ENCODE assay signal across 1 cellular context in the genomic region with DNA sequence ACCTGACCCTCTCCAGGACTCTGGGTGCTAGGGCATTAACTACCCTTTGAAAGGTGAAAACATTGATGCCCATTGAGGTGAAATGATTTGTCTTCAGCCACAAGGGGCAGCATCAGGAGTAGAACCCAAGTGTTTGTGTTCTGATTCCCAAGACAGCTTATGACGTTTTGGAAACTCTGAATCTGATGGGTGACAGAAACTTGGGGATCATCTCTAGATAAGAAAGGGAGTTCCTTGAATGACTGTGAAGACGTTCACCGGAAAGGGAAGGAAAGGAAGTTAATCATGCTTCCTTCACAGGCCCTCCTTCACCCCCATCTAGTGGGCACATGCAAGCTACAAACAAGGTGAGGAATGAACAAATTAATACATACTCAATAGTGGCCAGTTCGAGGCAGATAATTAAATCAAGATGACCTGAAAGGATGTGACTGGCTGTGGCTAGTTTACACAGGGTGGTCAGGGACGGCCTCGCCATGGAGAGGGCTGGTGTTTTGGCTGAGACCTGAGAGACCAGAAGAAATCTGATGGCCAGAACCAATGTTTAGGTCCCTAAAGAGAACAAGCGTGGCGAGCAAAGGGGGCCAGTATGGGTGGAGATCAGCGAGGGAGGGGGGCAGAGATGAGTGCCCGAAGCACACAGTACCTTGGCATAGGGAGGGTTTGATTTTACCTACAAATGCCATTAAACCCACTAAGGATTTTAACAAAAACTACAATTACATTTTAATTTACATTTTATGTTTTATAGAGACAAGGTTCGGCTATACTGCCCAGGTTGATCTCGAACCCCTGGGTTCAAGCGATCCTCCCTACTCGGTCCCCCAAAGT.
A peak's percentile ranks its signal among the peaks of the same experiment; 100 is the strongest.
TF ChIP-seq lines count a peak whose summit lies in the region.

No MANE protein-coding gene starts in this region.

TF ChIP-seq in SK-N-SH, 30 proteins besides CTCF, POLR2A, EP300 and RAD21:
- TF ChIP-seq MAX (IDR thresholded peaks at IDR 0.05; ENCODE audit: low read depth) (0 out of 2 replicates have a peak, but pooled peaks have one; percentile 13), RCOR1 (IDR thresholded peaks at IDR 0.05; ENCODE audit: low read length) (no peak)
